8 cellular contexts compared by ENCODE assay signal in genomic region chr7:17530741-17531417, GRCh38.
DNase-seq lines count a peak whose midpoint lies in the region; ATAC-seq and TF ChIP-seq lines count a peak whose summit lies in the region.

No MANE protein-coding gene starts in this region.

- CTCF ChIA-PET in T-cell (lab: Charles Lee), result interaction anchor here (0.7 to 0.9 kb wide), 3 partner anchors 13 to 468 kb away, joined by 3 read pairs; no protein-coding TSS in a partner anchor

- POLR2A ChIA-PET in T-cell (lab: Charles Lee), result no interaction called here

- H3K4me2 ChIP-seq in MM.1S (ENCODE audit: low read depth, low read length), result no peak overlapping the region

- ATAC-seq in T-cell (replicated peaks in 1 of 4), result no peak

- TF ChIP-seq CTCF in GM20000 (IDR thresholded peaks at IDR 0.05; ENCODE audit: extremely low read depth, missing control alignments) (no peak), MM.1S (IDR thresholded peaks at IDR 0.05; ENCODE audit: low read length) (peak; percentile 41), esophagus squamous epithelium (IDR thresholded peaks at IDR 0.05) (peak in 4 of 6 experiments; percentile 15 to 49 (median 24)), nephron progenitor cell (IDR thresholded peaks at IDR 0.05) (no peak), ascending aorta (IDR thresholded peaks at IDR 0.05) (peak in 1 of 3 experiments; percentile 26)

- H3K36me3 ChIP-seq in MM.1S (replicated peaks; ENCODE audit: insufficient read depth, low read length), result no peaks in the 10 kb centered on the region
- no peaks in the 10 kb centered on the region for H3K36me3 ChIP-seq in esophagus squamous epithelium
- no peaks in the 10 kb centered on the region for H3K36me3 ChIP-seq in ascending aorta

- no peak overlapping the region for H3K4me3 Mint-ChIP-seq in T-cell
- H3K4me3 Mint-ChIP-seq in nephron progenitor cell, result no peak overlapping the region

- H3K27ac Mint-ChIP-seq in T-cell (no peak overlapping the region), nephron progenitor cell (no peak overlapping the region)

- intact Hi-C loops in esophagus squamous epithelium (cut with DNase I), result no loop called here
- intact Hi-C loops in ascending aorta (cut with DNase I), result loop anchor here (5.0 to 10.0 kb wide), 2 partner anchors 226 to 549 kb away; no protein-coding TSS in a partner anchor

- H3K27me3 Mint-ChIP-seq in T-cell (peaks cover 3 to 5% of the 10 kb centered on the region in 2 donors), nephron progenitor cell (ENCODE audit: low read depth, poor library complexity) (no peaks in the 10 kb centered on the region)

- no peak overlapping the region for H3K4me3 ChIP-seq in MM.1S (ENCODE audit: low read length)
- peak overlapping the region in 1 of 4 donors; percentile 19 for H3K4me3 ChIP-seq in esophagus squamous epithelium
- H3K4me3 ChIP-seq in ascending aorta, result no peak overlapping the region

- H3K27me3 ChIP-seq in MM.1S (replicated peaks; ENCODE audit: insufficient read depth, low read length) (no peaks in the 10 kb centered on the region), esophagus squamous epithelium (no peaks in the 10 kb centered on the region), ascending aorta (no peaks in the 10 kb centered on the region)

- H3F3A ChIP-seq in MM.1S (ENCODE audit: insufficient read depth, low read length), result no peaks in the 10 kb centered on the region

- no peaks in the 10 kb centered on the region for H3K9me3 Mint-ChIP-seq in T-cell
- no peaks in the 10 kb centered on the region for H3K9me3 Mint-ChIP-seq in nephron progenitor cell

- H3K9me2 ChIP-seq in MM.1S (replicated peaks; ENCODE audit: insufficient read depth, low read length), result no peaks in the 10 kb centered on the region

- H3K9ac ChIP-seq in MM.1S (ENCODE audit: low read length), result no peak overlapping the region

- H3K4me1 ChIP-seq in MM.1S (ENCODE audit: low read length) (peaks cover 7% of the 10 kb centered on the region), esophagus squamous epithelium (peaks cover 0 to 4% (median 0%) of the 10 kb centered on the region in 3 donors), ascending aorta (no peaks in the 10 kb centered on the region)

- 68 to 74% methylated on average over 5 of the region's 5 CpGs for WGBS in esophagus squamous epithelium, 2 donors

- no peaks in the 10 kb centered on the region for H4K20me1 ChIP-seq in MM.1S (ENCODE audit: insufficient read depth, low read length)

- H3K79me2 ChIP-seq in MM.1S (ENCODE audit: low read length), result no peaks in the 10 kb centered on the region

- H3K4me1 Mint-ChIP-seq in T-cell (peaks cover 0 to 7% (median 5%) of the 10 kb centered on the region in 3 donors), nephron progenitor cell (no peaks in the 10 kb centered on the region)

- H3K36me3 Mint-ChIP-seq in T-cell, result no peaks in the 10 kb centered on the region
- H3K36me3 Mint-ChIP-seq in nephron progenitor cell (ENCODE audit: low read depth), result no peaks in the 10 kb centered on the region

- no peaks in the 10 kb centered on the region for H3K9me3 ChIP-seq in MM.1S (replicated peaks; ENCODE audit: insufficient read depth, low read length)
- H3K9me3 ChIP-seq in esophagus squamous epithelium, result no peaks in the 10 kb centered on the region
- H3K9me3 ChIP-seq in ascending aorta, result no peaks in the 10 kb centered on the region

- no peak overlapping the region for H2AFZ ChIP-seq in MM.1S (ENCODE audit: low read length)

- no peak for TF ChIP-seq POLR2A in esophagus squamous epithelium (IDR thresholded peaks at IDR 0.05)

- DNase-seq in DMS53 (lab: John Stamatoyannopoulos, UW) (peak; percentile 56), GM20000 (ENCODE audit: low spot score) (peak; percentile 30), MM.1S (peak; percentile 25), esophagus squamous epithelium (lab: John Stamatoyannopoulos, UW) (no peak), T-cell (no peak), glomerular visceral epithelial cell (ENCODE audit: extremely low spot score) (no peak), nephron progenitor cell (no peak), ascending aorta (ENCODE audit: low spot score in 2 of 2) (no peak)

- no peak overlapping the region for H3K27ac ChIP-seq in MM.1S (ENCODE audit: low read length)
- H3K27ac ChIP-seq in esophagus squamous epithelium, result no peak overlapping the region
- no peak overlapping the region for H3K27ac ChIP-seq in ascending aorta

Comparison
In these comparisons a context has a peak if more than half of its experiments do, and no peak if none do; other contexts are left out.
1. DNase-seq: peak in DMS53 (single experiment), GM20000 (single experiment) and MM.1S (single experiment); none in esophagus squamous epithelium (single experiment), T-cell (0 of 34), glomerular visceral epithelial cell (single experiment), nephron progenitor cell (single experiment) and ascending aorta (0 of 2).
2. CTCF ChIP-seq: peak in MM.1S (single experiment) and esophagus squamous epithelium (4 of 6); none in GM20000 (single experiment) and nephron progenitor cell (single experiment).